In genomic region chr2:96250188-96250587, GRCh38 we compare ENCODE assay signal across 15 cellular contexts. TPM values are rescaled to one million over a fixed set of nuclear protein-coding genes. Genes with fewer than 3 reads are reported as not detected.
DNase-seq lines count a peak whose midpoint lies in the region; ATAC-seq and TF ChIP-seq lines count a peak whose summit lies in the region.
"Had no signal": no experiment of that assay in that cellular context is flagged by ENCODE, and none has a peak within 500 bp of the region (broad histone marks: within the 10 kb centered on the region; RNA-seq: fewer than 3 reads in every experiment).

No MANE protein-coding gene starts in this region.

- no peak overlapping the region for H3K4me3 Mint-ChIP-seq in activated naive CD8-positive, alpha-beta T cell treated with anti-CD3 and anti-CD28 coated beads, Interleukin-2, amount 10 ng/mL, durations not matched to agents 7 days and 5 days
- no peak overlapping the region for H3K4me3 Mint-ChIP-seq in naive thymus-derived CD8-positive, alpha-beta T cell
- H3K4me3 Mint-ChIP-seq: B cell, endodermal cell had no signal

- H3K27me3 Mint-ChIP-seq in activated naive CD8-positive, alpha-beta T cell treated with anti-CD3 and anti-CD28 coated beads, Interleukin-2, amount 10 ng/mL, durations not matched to agents 7 days and 5 days = no peaks in the 10 kb centered on the region
- H3K27me3 Mint-ChIP-seq in naive thymus-derived CD8-positive, alpha-beta T cell = no peaks in the 10 kb centered on the region
- H3K27me3 Mint-ChIP-seq: B cell had no signal

- peaks cover 80% of the 10 kb centered on the region for H3K4me1 ChIP-seq in left ventricle myocardium inferior
- H3K4me1 ChIP-seq in upper lobe of right lung = peaks cover 31% of the 10 kb centered on the region

- H3K27ac ChIP-seq in left ventricle myocardium inferior (replicated peaks) (peak overlapping the region; percentile 96), upper lobe of right lung (no peak overlapping the region)

- H3K27me3 ChIP-seq in left ventricle myocardium inferior (ENCODE audit: low read depth) = no peaks in the 10 kb centered on the region
- H3K27me3 ChIP-seq in upper lobe of right lung = no peaks in the 10 kb centered on the region

- peaks cover 36% of the 10 kb centered on the region for H3K36me3 ChIP-seq in left ventricle myocardium inferior
- H3K36me3 ChIP-seq in upper lobe of right lung = peaks cover 39% of the 10 kb centered on the region

- H3K36me3 Mint-ChIP-seq in activated naive CD8-positive, alpha-beta T cell treated with anti-CD3 and anti-CD28 coated beads, Interleukin-2, amount 10 ng/mL, durations not matched to agents 7 days and 5 days = peaks cover 16% of the 10 kb centered on the region
- peaks cover 0 to 46% (median 10%) of the 10 kb centered on the region in 3 donors for H3K36me3 Mint-ChIP-seq in naive thymus-derived CD8-positive, alpha-beta T cell

- H3K4me1 Mint-ChIP-seq in activated naive CD8-positive, alpha-beta T cell treated with anti-CD3 and anti-CD28 coated beads, Interleukin-2, amount 10 ng/mL, durations not matched to agents 7 days and 5 days = peaks cover 36% of the 10 kb centered on the region
- peaks cover 27 to 46% (median 41%) of the 10 kb centered on the region in 4 donors for H3K4me1 Mint-ChIP-seq in naive thymus-derived CD8-positive, alpha-beta T cell
- H3K4me1 Mint-ChIP-seq: endodermal cell had no signal

- intact Hi-C loops in left ventricle myocardium inferior (cut with micrococcal nuclease) (no loop called here), left cardiac atrium (cut with DNase I) (no loop called here), upper lobe of right lung (cut with DNase I) (no loop called here)

- no peak for ATAC-seq in left cardiac atrium
- ATAC-seq in activated naive CD8-positive, alpha-beta T cell treated with anti-CD3 and anti-CD28 coated beads, Interleukin-2, amount 10 ng/mL, durations not matched to agents 7 days and 5 days (ENCODE audit: low read depth) = no peak
- ATAC-seq in naive thymus-derived CD8-positive, alpha-beta T cell = no peak
- ATAC-seq in upper lobe of right lung = no peak
- no peak for ATAC-seq in GM21825 (IDR thresholded peaks at IDR 0.05; ENCODE audit: unreplicated experiment)

- H3K9me3 ChIP-seq in left ventricle myocardium inferior (replicated peaks) (no peaks in the 10 kb centered on the region), upper lobe of right lung (no peaks in the 10 kb centered on the region)

- DNase-seq in left ventricle myocardium inferior (no peak), left cardiac atrium (no peak), upper lobe of right lung (peak; percentile 48), NCI-H2171 treated with DMSO at 0.1 percent for 48 hours (lab: John Stamatoyannopoulos, UW) (no peak), GM20000 (ENCODE audit: low spot score) (no peak)
- no peak for DNase-seq in activated naive CD8-positive, alpha-beta T cell treated with anti-CD3 and anti-CD28 coated beads, Interleukin-2, amount 10 ng/mL, durations not matched to agents 7 days and 5 days
- DNase-seq in naive thymus-derived CD8-positive, alpha-beta T cell = no peak
- DNase-seq: activated CD4-positive, alpha-beta T cell treated with anti-CD3 and anti-CD28 coated beads, Interleukin-2, amount 50 U/mL, for 4 hours; amygdala; endodermal cell; left ventricle myocardium superior; NCI-H1092; occipital lobe had no signal

- POLR2A ChIA-PET in activated naive CD8-positive, alpha-beta T cell treated with anti-CD3 and anti-CD28 coated beads, Interleukin-2, amount 10 ng/mL, durations not matched to agents 7 days and 5 days (lab: Charles Lee) = no interaction called here
- POLR2A ChIA-PET in naive thymus-derived CD8-positive, alpha-beta T cell (lab: Charles Lee) = no interaction called here

- TF ChIP-seq CTCF in left ventricle myocardium inferior (IDR thresholded peaks at IDR 0.05; ENCODE audit: borderline replicate concordance) (no peak), upper lobe of right lung (IDR thresholded peaks at IDR 0.05) (no peak), GM20000 (IDR thresholded peaks at IDR 0.05; ENCODE audit: extremely low read depth, missing control alignments) (no peak)

- H3K27ac Mint-ChIP-seq in activated naive CD8-positive, alpha-beta T cell treated with anti-CD3 and anti-CD28 coated beads, Interleukin-2, amount 10 ng/mL, durations not matched to agents 7 days and 5 days = peak overlapping the region; percentile 5
- H3K27ac Mint-ChIP-seq in naive thymus-derived CD8-positive, alpha-beta T cell = peak overlapping the region in 9 of 10 donors; percentile 13 to 95 (median 62)
- H3K27ac Mint-ChIP-seq: endodermal cell had no signal

- no peak overlapping the region for H3K4me3 ChIP-seq in left ventricle myocardium inferior
- no peak overlapping the region for H3K4me3 ChIP-seq in upper lobe of right lung

- H3K9me3 Mint-ChIP-seq in activated naive CD8-positive, alpha-beta T cell treated with anti-CD3 and anti-CD28 coated beads, Interleukin-2, amount 10 ng/mL, durations not matched to agents 7 days and 5 days = no peaks in the 10 kb centered on the region
- H3K9me3 Mint-ChIP-seq in naive thymus-derived CD8-positive, alpha-beta T cell = no peaks in the 10 kb centered on the region
- H3K9me3 Mint-ChIP-seq: endodermal cell had no signal

RNA-seq across cellular contexts. Expression of gene TMEM127, which starts 15.6 kb away (rescaled TPM):
- 85.7 TPM for total RNA-seq in left ventricle myocardium inferior
- 10 to 100 TPM; 64.4 to 86.6 TPM for total RNA-seq in left cardiac atrium
- 10 to 100 TPM; 33.4 to 39.1 TPM for total RNA-seq in activated naive CD8-positive, alpha-beta T cell treated with anti-CD3 and anti-CD28 coated beads, Interleukin-2, amount 10 ng/mL, durations not matched to agents 7 days and 5 days
- total RNA-seq in naive thymus-derived CD8-positive, alpha-beta T cell = 10 to 100 TPM; 32.2 to 39.5 TPM
- polyA plus RNA-seq in naive thymus-derived CD8-positive, alpha-beta T cell = 10 to 100 TPM; 22.1 to 35.7 (median 22.3) TPM
- 67.3 TPM for total RNA-seq in upper lobe of right lung

RNA-seq across cellular contexts. Expression of gene CIAO1, which starts 15.8 kb away (rescaled TPM):
- total RNA-seq in left ventricle myocardium inferior = 68.6 TPM
- total RNA-seq in left cardiac atrium = 10 to 100 TPM; 50.0 to 52.7 TPM
- total RNA-seq in activated naive CD8-positive, alpha-beta T cell treated with anti-CD3 and anti-CD28 coated beads, Interleukin-2, amount 10 ng/mL, durations not matched to agents 7 days and 5 days = 10 to 100 TPM; 66.2 to 68.2 TPM
- total RNA-seq in naive thymus-derived CD8-positive, alpha-beta T cell = 10 to 100 TPM; 86.3 to 88.6 TPM
- 100 to 1,000 TPM in 1 of 3 donors, 10 to 100 TPM in 2; 85.5 to 106 (median 95.2) TPM for polyA plus RNA-seq in naive thymus-derived CD8-positive, alpha-beta T cell
- 61.7 TPM for total RNA-seq in upper lobe of right lung

RNA-seq across cellular contexts. Expression of gene STARD7, which starts 41.6 kb away (rescaled TPM):
- 174 TPM for total RNA-seq in left ventricle myocardium inferior
- total RNA-seq in left cardiac atrium = 100 to 1,000 TPM; 135 to 185 TPM
- 100 to 1,000 TPM; 105 to 114 TPM for total RNA-seq in activated naive CD8-positive, alpha-beta T cell treated with anti-CD3 and anti-CD28 coated beads, Interleukin-2, amount 10 ng/mL, durations not matched to agents 7 days and 5 days
- 10 to 100 TPM; 87.5 to 99.3 TPM for total RNA-seq in naive thymus-derived CD8-positive, alpha-beta T cell
- 100 to 1,000 TPM; 114 to 143 (median 137) TPM for polyA plus RNA-seq in naive thymus-derived CD8-positive, alpha-beta T cell
- 156 TPM for total RNA-seq in upper lobe of right lung

RNA-seq across cellular contexts. Expression of gene SNRNP200, which starts 55.2 kb away (rescaled TPM):
- 54.8 TPM for total RNA-seq in left ventricle myocardium inferior
- 10 to 100 TPM; 51.6 to 61.5 TPM for total RNA-seq in left cardiac atrium
- 100 to 1,000 TPM; 194 to 201 TPM for total RNA-seq in activated naive CD8-positive, alpha-beta T cell treated with anti-CD3 and anti-CD28 coated beads, Interleukin-2, amount 10 ng/mL, durations not matched to agents 7 days and 5 days
- 100 to 1,000 TPM; 237 to 246 TPM for total RNA-seq in naive thymus-derived CD8-positive, alpha-beta T cell
- polyA plus RNA-seq in naive thymus-derived CD8-positive, alpha-beta T cell = 100 to 1,000 TPM in 1 of 3 donors, 10 to 100 TPM in 2; 61.8 to 111 (median 90.3) TPM
- total RNA-seq in upper lobe of right lung = 91.2 TPM
